In genomic region chr11:114623720-114624119, GRCh38 we compare ENCODE assay signal across 1 cellular context.
A peak's percentile ranks its signal among the peaks of the same experiment; 100 is the strongest.
TF ChIP-seq lines count a peak whose summit lies in the region.

No MANE protein-coding gene starts in this region.

TF ChIP-seq in GM12878, 131 proteins besides CTCF, POLR2A, EP300 and RAD21 (continued from another document):
- TF ChIP-seq ZBTB11 (CRISPR knock-in tag; IDR thresholded peaks at IDR 0.05) = no peak
- no peak for TF ChIP-seq MAX (IDR thresholded peaks at IDR 0.05; ENCODE audit: low read depth, low read length)
- peak; percentile 87 for TF ChIP-seq PRDM15 (CRISPR knock-in tag; IDR thresholded peaks at IDR 0.05)
- TF ChIP-seq IRF5 (IDR thresholded peaks at IDR 0.05; ENCODE audit: borderline replicate concordance) = no peak
TF ChIP-seq in GM12878: peak in this region for 13.
